2 cellular contexts compared by ENCODE assay signal in the genomic region with DNA sequence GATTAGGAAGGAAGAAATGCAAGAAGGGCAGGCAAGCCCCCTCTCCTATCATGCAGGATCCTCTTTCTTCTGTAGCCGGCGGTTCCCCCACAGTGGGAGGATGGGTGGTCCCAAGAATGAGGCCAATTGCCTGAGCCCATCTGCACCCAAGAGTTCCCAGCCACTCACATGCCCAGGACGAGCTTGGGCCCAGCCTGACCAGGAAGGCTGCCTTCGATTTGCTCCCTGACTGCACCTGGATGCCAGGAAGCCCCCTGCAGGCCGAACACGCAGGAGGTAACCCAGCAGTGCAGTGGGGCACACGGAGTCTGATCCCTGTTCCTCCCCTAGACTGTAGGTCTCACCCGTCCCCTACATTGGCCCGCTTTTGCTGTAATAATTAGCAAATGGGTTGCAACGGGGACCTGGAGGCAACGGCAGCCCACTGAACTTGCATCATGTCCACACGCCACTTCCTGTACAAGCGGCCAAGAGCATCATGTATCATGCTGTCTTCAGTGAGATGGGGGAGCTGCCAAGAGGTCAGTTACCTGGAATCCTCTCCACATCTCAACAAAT.
TF ChIP-seq lines count a peak whose summit lies in the region.

No MANE protein-coding gene starts in this region.

TF ChIP-seq in HCT116, 20 proteins besides CTCF, POLR2A, EP300 and RAD21 (continued from another document):
- TF ChIP-seq ELF1 (IDR thresholded peaks at IDR 0.05; ENCODE audit: borderline replicate concordance, low read depth) (no peak), JUND (IDR thresholded peaks at IDR 0.05) (no peak), SRF (IDR thresholded peaks at IDR 0.05; ENCODE audit: low read depth) (no peak), FOSL1 (IDR thresholded peaks at IDR 0.05; ENCODE audit: low read depth) (no peak), ZFX (IDR thresholded peaks at IDR 0.05) (no peak), CBX3 (IDR thresholded peaks at IDR 0.05; ENCODE audit: low read depth) (no peak), EGR1 (IDR thresholded peaks at IDR 0.05; ENCODE audit: low read depth) (no peak), ZBTB33 (IDR thresholded peaks at IDR 0.05; ENCODE audit: extremely low read depth, insufficient replicate concordance, low read length) (no peak), ATF3 (IDR thresholded peaks at IDR 0.05) (no peak), POLR2AphosphoS5 (IDR thresholded peaks at IDR 0.05; ENCODE audit: low read depth, low read length) (no peak), ZNF274 (IDR thresholded peaks at IDR 0.05; ENCODE audit: low read depth, low read length) (no peak), YY1 (IDR thresholded peaks at IDR 0.05; ENCODE audit: extremely low read depth, insufficient replicate concordance, low read depth, low read length) (no peak)

TF ChIP-seq in WTC11, 78 proteins besides CTCF, POLR2A, EP300 and RAD21 (continued from another document):
- no peak for TF ChIP-seq PRDM15 (CRISPR knock-in tag; IDR thresholded peaks at IDR 0.05)
- TF ChIP-seq, protein P1, sequence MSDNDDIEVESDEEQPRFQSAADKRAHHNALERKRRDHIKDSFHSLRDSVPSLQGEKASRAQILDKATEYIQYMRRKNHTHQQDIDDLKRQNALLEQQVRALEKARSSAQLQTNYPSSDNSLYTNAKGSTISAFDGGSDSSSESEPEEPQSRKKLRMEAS (CRISPR knock-in tag; IDR thresholded peaks at IDR 0.05) = peak; percentile 11; the same call in 1 of the 2 replicates
- TF ChIP-seq TEAD1 (CRISPR knock-in tag; IDR thresholded peaks at IDR 0.05) = no peak
- TF ChIP-seq, protein P2, sequence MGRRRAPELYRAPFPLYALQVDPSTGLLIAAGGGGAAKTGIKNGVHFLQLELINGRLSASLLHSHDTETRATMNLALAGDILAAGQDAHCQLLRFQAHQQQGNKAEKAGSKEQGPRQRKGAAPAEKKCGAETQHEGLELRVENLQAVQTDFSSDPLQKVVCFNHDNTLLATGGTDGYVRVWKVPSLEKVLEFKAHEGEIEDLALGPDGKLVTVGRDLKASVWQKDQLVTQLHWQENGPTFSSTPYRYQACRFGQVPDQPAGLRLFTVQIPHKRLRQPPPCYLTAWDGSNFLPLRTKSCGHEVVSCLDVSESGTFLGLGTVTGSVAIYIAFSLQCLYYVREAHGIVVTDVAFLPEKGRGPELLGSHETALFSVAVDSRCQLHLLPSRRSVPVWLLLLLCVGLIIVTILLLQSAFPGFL (CRISPR knock-in tag; IDR thresholded peaks at IDR 0.05; ENCODE audit: borderline replicate concordance) = no peak
- no peak for TF ChIP-seq MYBL2 (CRISPR knock-in tag; IDR thresholded peaks at IDR 0.05)
- no peak for TF ChIP-seq SOX15 (CRISPR knock-in tag; IDR thresholded peaks at IDR 0.05)
- TF ChIP-seq, protein P3, sequence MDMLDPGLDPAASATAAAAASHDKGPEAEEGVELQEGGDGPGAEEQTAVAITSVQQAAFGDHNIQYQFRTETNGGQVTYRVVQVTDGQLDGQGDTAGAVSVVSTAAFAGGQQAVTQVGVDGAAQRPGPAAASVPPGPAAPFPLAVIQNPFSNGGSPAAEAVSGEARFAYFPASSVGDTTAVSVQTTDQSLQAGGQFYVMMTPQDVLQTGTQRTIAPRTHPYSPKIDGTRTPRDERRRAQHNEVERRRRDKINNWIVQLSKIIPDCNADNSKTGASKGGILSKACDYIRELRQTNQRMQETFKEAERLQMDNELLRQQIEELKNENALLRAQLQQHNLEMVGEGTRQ (CRISPR knock-in tag; IDR thresholded peaks at IDR 0.05) = no peak
- TF ChIP-seq, protein P4, sequence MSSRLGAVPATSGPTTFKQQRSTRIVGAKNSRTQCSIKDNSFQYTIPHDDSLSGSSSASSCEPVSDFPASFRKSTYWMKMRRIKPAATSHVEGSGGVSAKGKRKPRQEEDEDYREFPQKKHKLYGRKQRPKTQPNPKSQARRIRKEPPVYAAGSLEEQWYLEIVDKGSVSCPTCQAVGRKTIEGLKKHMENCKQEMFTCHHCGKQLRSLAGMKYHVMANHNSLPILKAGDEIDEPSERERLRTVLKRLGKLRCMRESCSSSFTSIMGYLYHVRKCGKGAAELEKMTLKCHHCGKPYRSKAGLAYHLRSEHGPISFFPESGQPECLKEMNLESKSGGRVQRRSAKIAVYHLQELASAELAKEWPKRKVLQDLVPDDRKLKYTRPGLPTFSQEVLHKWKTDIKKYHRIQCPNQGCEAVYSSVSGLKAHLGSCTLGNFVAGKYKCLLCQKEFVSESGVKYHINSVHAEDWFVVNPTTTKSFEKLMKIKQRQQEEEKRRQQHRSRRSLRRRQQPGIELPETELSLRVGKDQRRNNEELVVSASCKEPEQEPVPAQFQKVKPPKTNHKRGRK (CRISPR knock-in tag; IDR thresholded peaks at IDR 0.05; ENCODE audit: borderline replicate concordance) = no peak
- no peak for TF ChIP-seq E2F1 (CRISPR knock-in tag; IDR thresholded peaks at IDR 0.05)
- no peak for TF ChIP-seq NR2C2 (CRISPR knock-in tag; IDR thresholded peaks at IDR 0.05)
- TF ChIP-seq FOXJ3 (CRISPR knock-in tag; IDR thresholded peaks at IDR 0.05; ENCODE audit: borderline replicate concordance) = no peak
- TF ChIP-seq KAT7 (CRISPR knock-in tag; IDR thresholded peaks at IDR 0.05; ENCODE audit: borderline replicate concordance) = no peak
- no peak for TF ChIP-seq ARID4B (CRISPR knock-in tag; IDR thresholded peaks at IDR 0.05; ENCODE audit: borderline replicate concordance)
- no peak for TF ChIP-seq ZNF121 (CRISPR knock-in tag; IDR thresholded peaks at IDR 0.05)
- TF ChIP-seq ATF1 (CRISPR knock-in tag; IDR thresholded peaks at IDR 0.05) = no peak
- no peak for TF ChIP-seq CBFB (CRISPR knock-in tag; IDR thresholded peaks at IDR 0.05; ENCODE audit: low read depth)
- no peak for TF ChIP-seq ZNF232 (CRISPR knock-in tag; IDR thresholded peaks at IDR 0.05)
- TF ChIP-seq FOXP1 (CRISPR knock-in tag; IDR thresholded peaks at IDR 0.05; ENCODE audit: borderline replicate concordance) = peak; percentile 36; the same call in 1 of the 2 replicates
- 0 out of 2 replicates have a peak, but pooled peaks have one; percentile 40 for TF ChIP-seq ZBTB43 (CRISPR knock-in tag; IDR thresholded peaks at IDR 0.05)
- TF ChIP-seq GABPB1 (CRISPR knock-in tag; IDR thresholded peaks at IDR 0.05) = peak; percentile 67
- TF ChIP-seq ZNF423 (CRISPR knock-in tag; IDR thresholded peaks at IDR 0.05) = no peak
- no peak for TF ChIP-seq ZNF671 (CRISPR knock-in tag; IDR thresholded peaks at IDR 0.05)
- TF ChIP-seq ZNF138 (CRISPR knock-in tag; conservative IDR thresholded peaks at IDR 0.05) = no peak
- no peak for TF ChIP-seq JUN (CRISPR knock-in tag; IDR thresholded peaks at IDR 0.05)
